Comparison of ENCODE assay signal across 25 cellular contexts in the genomic region with DNA sequence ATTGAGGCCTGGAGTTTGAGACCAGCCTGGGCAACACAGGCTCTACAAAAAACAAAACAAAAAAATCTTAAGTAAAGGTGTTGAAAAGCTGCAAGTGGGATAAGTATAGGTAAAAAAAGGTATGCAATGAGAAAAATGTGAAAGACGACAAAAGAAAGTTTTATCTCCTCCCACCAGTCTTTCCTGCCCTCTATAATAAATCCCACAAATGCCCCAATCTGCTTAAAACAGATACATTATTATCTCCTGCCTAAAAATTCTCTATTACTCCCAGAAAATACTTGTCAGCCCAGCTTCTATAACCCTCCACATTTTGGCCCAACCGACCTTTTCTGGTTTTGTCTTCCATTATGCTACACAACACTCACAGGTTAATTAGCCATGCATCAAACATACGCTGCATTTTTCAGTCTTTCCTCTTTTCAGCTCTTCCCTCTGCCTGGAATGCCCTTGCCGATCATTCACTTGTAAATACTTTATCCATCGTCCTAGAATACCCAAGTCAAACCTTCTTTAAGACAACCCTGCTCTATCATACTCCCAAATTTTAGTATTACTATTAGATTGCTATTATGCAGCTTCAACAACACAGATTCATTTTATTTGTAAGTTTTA.
"Had no signal": no experiment of that assay in that cellular context is flagged by ENCODE, and none has a peak within 500 bp of the region (broad histone marks: within the 10 kb centered on the region; RNA-seq: fewer than 3 reads in every experiment).

No MANE protein-coding gene starts in this region.

- H3K27ac Mint-ChIP-seq: dendritic cell treated with granulocyte-macrophage colony-stimulating factor and Interleukin-4, amounts not matched to agents 40 ng/mL and 50 ng/mL, for 4 days; memory B cell; stimulated activated naive B cell treated with anti-CD40 and anti-IgM and Interleukin-4, amounts not matched to agents 10 μg/mL and 1 μg/mL and 100 μg/mL, for 72 hours had no signal

- H3K4me1 ChIP-seq: parathyroid adenoma, prostate gland, transverse colon had no signal

- DNase-seq: esophagus squamous epithelium; foreskin fibroblast; glutamatergic neuron; kidney; left cardiac atrium; left ventricle myocardium inferior; lower lobe of right lung; midbrain; occipital lobe; spleen; stimulated activated CD4-positive, alpha-beta T cell treated with anti-CD3 and anti-CD28 coated beads, Interleukin-15, amount 100 ng/mL, for 24 hours; stimulated activated CD4-positive, alpha-beta T cell treated with anti-CD3 and anti-CD28 coated beads, Interleukin-1b, Interleukin-23, amount 100 ng/mL, for 48 hours; stimulated activated CD4-positive, alpha-beta T cell treated with anti-CD3 and anti-CD28 coated beads, Interleukin-4, amount 100 ng/mL, for 24 hours; stimulated activated naive B cell treated with anti-CD40 and anti-IgM and Interleukin-4, amounts not matched to agents 10 μg/mL and 1 μg/mL and 100 μg/mL, for 72 hours; stomach; substantia nigra; transverse colon had no signal

- H3K4me1 Mint-ChIP-seq: nephron had no signal

- H2AFZ ChIP-seq: parathyroid adenoma had no signal

- H3K36me3 ChIP-seq: prostate gland, thoracic aorta had no signal

- H3K4me3 ChIP-seq: esophagus squamous epithelium, gastroesophageal sphincter, left ventricle myocardium inferior, lower lobe of right lung, prostate gland, spleen, stomach, thoracic aorta, transverse colon had no signal

- H3K9me3 Mint-ChIP-seq: dendritic cell treated with granulocyte-macrophage colony-stimulating factor and Interleukin-4, amounts not matched to agents 40 ng/mL and 50 ng/mL, for 4 days; memory B cell; nephron; stimulated activated naive B cell treated with anti-CD40 and anti-IgM and Interleukin-4, amounts not matched to agents 10 μg/mL and 1 μg/mL and 100 μg/mL, for 72 hours had no signal

- H3K9me3 ChIP-seq: esophagus squamous epithelium, gastroesophageal sphincter, left ventricle myocardium inferior, lower lobe of right lung, prostate gland, spleen, stomach, thoracic aorta, transverse colon had no signal

- H3K4me3 Mint-ChIP-seq: dendritic cell treated with granulocyte-macrophage colony-stimulating factor and Interleukin-4, amounts not matched to agents 40 ng/mL and 50 ng/mL, for 4 days; memory B cell; nephron; stimulated activated naive B cell treated with anti-CD40 and anti-IgM and Interleukin-4, amounts not matched to agents 10 μg/mL and 1 μg/mL and 100 μg/mL, for 72 hours had no signal

- H3K27ac ChIP-seq: esophagus squamous epithelium, gastroesophageal sphincter, left ventricle myocardium inferior, lower lobe of right lung, parathyroid adenoma, prostate gland, spleen, stomach, thoracic aorta, transverse colon had no signal

- H3K27me3 ChIP-seq: esophagus squamous epithelium, gastroesophageal sphincter, spleen, stomach, transverse colon had no signal

- H3K27me3 Mint-ChIP-seq: dendritic cell treated with granulocyte-macrophage colony-stimulating factor and Interleukin-4, amounts not matched to agents 40 ng/mL and 50 ng/mL, for 4 days; memory B cell; stimulated activated naive B cell treated with anti-CD40 and anti-IgM and Interleukin-4, amounts not matched to agents 10 μg/mL and 1 μg/mL and 100 μg/mL, for 72 hours had no signal

- ATAC-seq: gastroesophageal sphincter; left cardiac atrium; lower lobe of right lung; sciatic nerve; stimulated activated naive B cell treated with anti-CD40 and anti-IgM and Interleukin-4, amounts not matched to agents 10 μg/mL and 1 μg/mL and 100 μg/mL, for 72 hours had no signal
